In genomic region chr16:6684076-6684673, GRCh38 we compare ENCODE assay signal across 8 cellular contexts.
A peak's percentile ranks its signal among the peaks of the same experiment; 100 is the strongest.
DNase-seq lines count a peak whose midpoint lies in the region; ATAC-seq, FAIRE-seq and TF ChIP-seq lines count a peak whose summit lies in the region.

No MANE protein-coding gene starts in this region.

- H3K27ac ChIP-seq in KMS-11 (no peak overlapping the region), adrenal gland (no peak overlapping the region), uterus (no peak overlapping the region)

- 0 out of 2 replicates have a peak overlapping the region, but pooled peaks have one; percentile 0 for H2AFZ ChIP-seq in KMS-11 (ENCODE audit: low read depth)

- H3K36me3 ChIP-seq in KMS-11 (ENCODE audit: insufficient read depth) = no peaks in the 10 kb centered on the region
- H3K36me3 ChIP-seq in adrenal gland (replicated peaks in 1 of 2) = no peaks in the 10 kb centered on the region
- H3K36me3 ChIP-seq in uterus = no peaks in the 10 kb centered on the region

- intact Hi-C loops in adrenal gland (cut with DNase I) (no loop called here), uterus (cut with DNase I; ENCODE audit: low total_unique reads) (no loop called here)

- no peak overlapping the region for H3K4me3 ChIP-seq in KMS-11 (IDR thresholded peaks at IDR 0.05; ENCODE audit: insufficient read depth, low read depth, low read length)
- H3K4me3 ChIP-seq in adrenal gland = no peak overlapping the region
- no peak overlapping the region for H3K4me3 ChIP-seq in uterus

- peak; percentile 8 for DNase-seq in NCI-H1436 (lab: John Stamatoyannopoulos, UW)
- DNase-seq in NCI-H1436 treated with DMSO at 0.1 percent for 48 hours (lab: John Stamatoyannopoulos, UW) = no peak
- DNase-seq in adrenal gland = peak in 5 of 7 donors; percentile 16 to 56 (median 20)
- DNase-seq in lung microvascular endothelial cell (ENCODE audit: low read depth in 2 of 2) = peak; percentile 4 to 23
- no peak for DNase-seq in uterus
- no peak for DNase-seq in RCC 7860 (ENCODE audit: low spot score)

- 14 to 17% (median 16%) methylated on average over 7 of the region's 7 CpGs for WGBS in adrenal gland, 4 donors

- H3K27me3 ChIP-seq in KMS-11 (ENCODE audit: insufficient read depth, low read depth) = no peaks in the 10 kb centered on the region
- H3K27me3 ChIP-seq in adrenal gland = no peaks in the 10 kb centered on the region
- no peaks in the 10 kb centered on the region for H3K27me3 ChIP-seq in uterus

- TF ChIP-seq POLR2A in adrenal gland (IDR thresholded peaks at IDR 0.05) (no peak), uterus (IDR thresholded peaks at IDR 0.05) (no peak)

- peak; percentile 75 for TF ChIP-seq CTCF in KMS-11 (conservative IDR thresholded peaks at IDR 0.05; ENCODE audit: low read depth, low read length)
- TF ChIP-seq CTCF in adrenal gland (IDR thresholded peaks at IDR 0.05) = peak; percentile 21 to 56 (median 42)
- TF ChIP-seq CTCF in uterus (IDR thresholded peaks at IDR 0.05) = no peak

- no peaks in the 10 kb centered on the region for H4K20me1 ChIP-seq in KMS-11 (ENCODE audit: insufficient read depth)

- no peaks in the 10 kb centered on the region for H3K79me2 ChIP-seq in KMS-11 (ENCODE audit: insufficient read depth, low read depth)

- H3K4me2 ChIP-seq in KMS-11 = no peak overlapping the region

- peaks cover 0 to 6% (median 0%) of the 10 kb centered on the region in 3 donors for H3K9me3 ChIP-seq in adrenal gland (replicated peaks in 1 of 3)
- no peaks in the 10 kb centered on the region for H3K9me3 ChIP-seq in uterus

- H3K4me1 ChIP-seq in KMS-11 (ENCODE audit: low read depth, poor library complexity, severe bottlenecking) (no peaks in the 10 kb centered on the region), adrenal gland (replicated peaks in 1 of 2) (no peaks in the 10 kb centered on the region), uterus (no peaks in the 10 kb centered on the region)

- H3K9ac ChIP-seq in KMS-11 = no peak overlapping the region

- FAIRE-seq in RCC 7860 (lab: Jason Lieb, UNC) = no peak

- no peak for ATAC-seq in GM21619 (IDR thresholded peaks at IDR 0.05; ENCODE audit: unreplicated experiment)

Comparison
In these comparisons a context has a peak if more than half of its experiments do, and no peak if none do; other contexts are left out.
1. DNase-seq: peak in NCI-H1436 (single experiment), adrenal gland (5 of 7) and lung microvascular endothelial cell (2 of 2); none in NCI-H1436 treated with DMSO at 0.1 percent for 48 hours (single experiment), uterus (0 of 2) and RCC 7860 (single experiment).
2. CTCF ChIP-seq: peak in KMS-11 (single experiment) and adrenal gland (6 of 6); none in uterus (0 of 4).